8 cellular contexts compared by ENCODE assay signal in the genomic region with DNA sequence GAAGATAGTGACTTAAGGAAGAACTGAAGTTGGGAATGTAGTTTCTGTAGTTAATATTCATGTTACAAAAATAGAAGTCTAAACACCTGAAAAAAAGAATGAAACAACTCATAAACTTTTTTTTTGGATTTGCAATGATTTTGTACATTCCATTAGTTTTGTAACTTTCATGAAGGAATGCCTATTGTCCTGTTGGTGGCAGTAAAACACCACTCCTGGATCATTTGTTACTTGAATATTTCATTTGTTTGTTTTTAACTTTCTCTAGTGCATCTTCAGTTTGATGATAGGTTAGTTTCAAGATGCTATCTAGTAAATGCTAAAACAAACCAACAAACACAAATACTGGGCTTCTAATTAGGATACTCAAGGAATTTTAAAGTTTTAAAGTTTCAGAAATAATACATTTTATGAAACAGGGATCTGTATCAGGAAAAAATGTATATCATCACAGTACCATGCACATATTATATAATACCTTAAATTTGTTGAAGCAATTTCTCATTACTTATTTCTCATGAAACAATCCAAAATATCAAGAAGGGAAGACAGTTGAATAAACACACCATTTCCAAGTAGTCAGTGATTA.
A peak's percentile ranks its signal among the peaks of the same experiment; 100 is the strongest.
DNase-seq lines count a peak whose midpoint lies in the region; ATAC-seq, FAIRE-seq and TF ChIP-seq lines count a peak whose summit lies in the region.

No MANE protein-coding gene starts in this region.

- no peaks in the 10 kb centered on the region for H3K27me3 Mint-ChIP-seq in CD14-positive monocyte (ENCODE audit: low read depth in 3 of 3)

- TF ChIP-seq POLR2A in H54 (IDR thresholded peaks at IDR 0.05; ENCODE audit: low read depth, low read length) (no peak), lower leg skin (IDR thresholded peaks at IDR 0.05) (no peak)

- no peak overlapping the region for H3K4me3 Mint-ChIP-seq in CD14-positive monocyte

- H3K36me3 ChIP-seq in upper lobe of right lung, result no peaks in the 10 kb centered on the region

- peak; percentile 33 for FAIRE-seq in H54 (lab: Jason Lieb, UNC)

- H3K9me3 ChIP-seq in upper lobe of right lung, result no peaks in the 10 kb centered on the region

- H3K4me3 ChIP-seq in upper lobe of right lung (no peak overlapping the region), lower leg skin (ENCODE audit: low read depth, poor library complexity, severe bottlenecking) (no peak overlapping the region)

- no peaks in the 10 kb centered on the region for H3K36me3 Mint-ChIP-seq in CD14-positive monocyte

- H3K9me3 Mint-ChIP-seq in CD14-positive monocyte, result peaks cover 0 to 2% (median 0%) of the 10 kb centered on the region in 7 donors

- H3K27ac Mint-ChIP-seq in CD14-positive monocyte, result no peak overlapping the region

- DNase-seq in CD14-positive monocyte (ENCODE audit: low spot score) (no peak), H54 (ENCODE audit: insufficient read length, low spot score) (peak; percentile 14), NCI-H510A treated with DMSO at 0.1 percent for 48 hours (lab: John Stamatoyannopoulos, UW) (peak; percentile 68), T47D (ENCODE audit: low read depth in 1 of 2, low spot score in 1 of 2) (peak; percentile 14 to 85), left colon (no peak), upper lobe of right lung (no peak), lower leg skin (ENCODE audit: low spot score in 2 of 2) (no peak)

- TF ChIP-seq CTCF in CD14-positive monocyte (IDR thresholded peaks at IDR 0.05), result peak; percentile 84
- peak; percentile 79 for TF ChIP-seq CTCF in upper lobe of right lung (IDR thresholded peaks at IDR 0.05)
- no peak for TF ChIP-seq CTCF in lower leg skin (IDR thresholded peaks at IDR 0.05)

- peak; percentile 59 for ATAC-seq in left colon
- peak; percentile 71 for ATAC-seq in upper lobe of right lung
- ATAC-seq in HG02571 (IDR thresholded peaks at IDR 0.05; ENCODE audit: unreplicated experiment), result no peak

- peaks cover 2% of the 10 kb centered on the region for H3K4me1 Mint-ChIP-seq in CD14-positive monocyte

- intact Hi-C loops in CD14-positive monocyte (cut with micrococcal nuclease), result loop anchor here (5.0 kb wide), 2 partner anchors 212 to 227 kb away; a partner anchor contains a TSS
- intact Hi-C loops in left colon (cut with DNase I, micrococcal nuclease), result loop anchor here in 1 of 2 donors (5.0 kb wide), 1 partner anchor 212 kb away; no protein-coding TSS in a partner anchor
- intact Hi-C loops in upper lobe of right lung (cut with DNase I), result loop anchor here (10.0 kb wide), 2 partner anchors 195 to 215 kb away; no protein-coding TSS in a partner anchor
- intact Hi-C loops in lower leg skin (cut with DNase I; ENCODE audit: low total_unique reads), result loop anchor here (10.0 kb wide), 1 partner anchor 215 kb away; no protein-coding TSS in a partner anchor

- no peaks in the 10 kb centered on the region for H3K27me3 ChIP-seq in upper lobe of right lung

- no peaks in the 10 kb centered on the region for H3K4me1 ChIP-seq in upper lobe of right lung

- no peak overlapping the region for H3K27ac ChIP-seq in upper lobe of right lung

- in situ Hi-C loops in T47D (cut with HindIII; ENCODE audit: low pct_unique_long_range_greater_than_20kb, low sequenced_read_pairs), result no loop called here

Comparison
In these comparisons a context has a peak if more than half of its experiments do, and no peak if none do; other contexts are left out.
1. DNase-seq: peak in H54 (single experiment), NCI-H510A treated with DMSO at 0.1 percent for 48 hours (single experiment) and T47D (2 of 2); none in CD14-positive monocyte (single experiment), left colon (0 of 2), upper lobe of right lung (single experiment) and lower leg skin (0 of 2).
2. CTCF ChIP-seq: peak in CD14-positive monocyte (single experiment) and upper lobe of right lung (single experiment); none in lower leg skin (0 of 3).